ENCODE assay signal across 2 cellular contexts in genomic region chr7:135716677-135717238, GRCh38.
TF ChIP-seq lines count a peak whose summit lies in the region.

No MANE protein-coding gene starts in this region.

TF ChIP-seq in Ishikawa, 13 proteins besides CTCF, POLR2A, EP300 and RAD21:
- TF ChIP-seq TAF1 (IDR thresholded peaks at IDR 0.05; ENCODE audit: low read depth) (no peak), TEAD4 (IDR thresholded peaks at IDR 0.05) (peak; percentile 92), REST (IDR thresholded peaks at IDR 0.05; ENCODE audit: low read depth) (no peak), TCF12 (IDR thresholded peaks at IDR 0.05; ENCODE audit: low read depth) (peak; percentile 93), FOXM1 (IDR thresholded peaks at IDR 0.05; ENCODE audit: borderline replicate concordance, low read depth) (0 out of 2 replicates have a peak, but pooled peaks have one; percentile 41), ZBTB7A (IDR thresholded peaks at IDR 0.05; ENCODE audit: low read depth) (no peak), YY1 (IDR thresholded peaks at IDR 0.05; ENCODE audit: low read depth) (peak; percentile 44; the same call in 1 of the 2 replicates), NFIC (IDR thresholded peaks at IDR 0.05) (peak; percentile 99), CEBPB (IDR thresholded peaks at IDR 0.05) (peak; percentile 58; the same call in 1 of the 2 replicates)

TF ChIP-seq in HepG2, 621 proteins besides CTCF, POLR2A, EP300 and RAD21:
- TF ChIP-seq HOXD1 (CRISPR knock-in tag; IDR thresholded peaks at IDR 0.05) (no peak), ZNF747 (CRISPR knock-in tag; IDR thresholded peaks at IDR 0.05; ENCODE audit: borderline replicate concordance) (no peak), MXD4 (CRISPR knock-in tag; IDR thresholded peaks at IDR 0.05) (no peak), PHF8 (CRISPR knock-in tag; IDR thresholded peaks at IDR 0.05) (no peak), NFYB (CRISPR knock-in tag; IDR thresholded peaks at IDR 0.05) (no peak), ZNF776 (CRISPR knock-in tag; IDR thresholded peaks at IDR 0.05) (no peak), ZFP62 (CRISPR knock-in tag; IDR thresholded peaks at IDR 0.05) (no peak), JUNB (CRISPR knock-in tag; IDR thresholded peaks at IDR 0.05; ENCODE audit: borderline replicate concordance) (no peak), NR2F1 (CRISPR knock-in tag; IDR thresholded peaks at IDR 0.05) (no peak), YEATS4 (CRISPR knock-in tag; IDR thresholded peaks at IDR 0.05; ENCODE audit: borderline replicate concordance) (no peak), HES4 (CRISPR knock-in tag; IDR thresholded peaks at IDR 0.05; ENCODE audit: borderline replicate concordance) (no peak), SMAD3 (CRISPR knock-in tag; IDR thresholded peaks at IDR 0.05) (no peak), TSC22D2 (CRISPR knock-in tag; IDR thresholded peaks at IDR 0.05; ENCODE audit: borderline replicate concordance) (no peak), POLR2AphosphoS2 (IDR thresholded peaks at IDR 0.05; ENCODE audit: low read depth, low read length) (no peak), STAG1 (CRISPR knock-in tag; IDR thresholded peaks at IDR 0.05) (no peak), FOXP1 (IDR thresholded peaks at IDR 0.05) (no peak), FOXP1 (CRISPR knock-in tag; IDR thresholded peaks at IDR 0.05) (no peak), ETV6 (CRISPR knock-in tag; conservative IDR thresholded peaks at IDR 0.05) (no peak), CCDC6 (CRISPR knock-in tag; IDR thresholded peaks at IDR 0.05) (no peak), ZNF629 (CRISPR knock-in tag; conservative IDR thresholded peaks at IDR 0.05) (no peak), GPBP1L1 (CRISPR knock-in tag; IDR thresholded peaks at IDR 0.05) (no peak)
TF ChIP-seq in HepG2: peak in this region for 0.
